ENCODE assay signal across 1 cellular context in genomic region chr5:1299511-1299850, GRCh38.
TF ChIP-seq lines count a peak whose summit lies in the region.

No MANE protein-coding gene starts in this region.

TF ChIP-seq in K562, 482 proteins besides CTCF, POLR2A, EP300 and RAD21:
- TF ChIP-seq ZNF175 (CRISPR knock-in tag; IDR thresholded peaks at IDR 0.05; ENCODE audit: low read depth) (no peak), RBM14 (IDR thresholded peaks at IDR 0.05; ENCODE audit: borderline replicate concordance, insufficient read depth, low read depth, low read length) (no peak), IRF9 (tag; IDR thresholded peaks at IDR 0.05) (no peak), PHB2 (IDR thresholded peaks at IDR 0.05; ENCODE audit: low read depth) (no peak), SRSF1 (IDR thresholded peaks at IDR 0.05; ENCODE audit: low read depth, low read length) (no peak), HCFC1 (IDR thresholded peaks at IDR 0.05; ENCODE audit: low read depth, low read length) (no peak), FOXK2 (conservative IDR thresholded peaks at IDR 0.05 in 1 of 2, IDR thresholded peaks at IDR 0.05 in 1 of 2; ENCODE audit: low read depth in 2 of 2) (no peak), MLLT1 (IDR thresholded peaks at IDR 0.05) (no peak), HNRNPL (IDR thresholded peaks at IDR 0.05; ENCODE audit: low read depth, low read length) (no peak)
